Comparison of ENCODE assay signal across 25 cellular contexts in genomic region chr12:92721668-92722067, GRCh38. TPM values are rescaled to one million over a fixed set of nuclear protein-coding genes. Genes with fewer than 3 reads are reported as not detected.
"Had no signal": no experiment of that assay in that cellular context is flagged by ENCODE, and none has a peak within 500 bp of the region (broad histone marks: within the 10 kb centered on the region; RNA-seq: fewer than 3 reads in every experiment).

No MANE protein-coding gene starts in this region.

- H3K4me3 Mint-ChIP-seq: IgD-negative memory B cell had no signal

- DNase-seq: Kasumi-1, MM.1S, NCI-H1092 treated with DMSO at 0.1 percent for 48 hours, NCI-H1436, NCI-H187, NCI-H2029, NCI-H2081 treated with DMSO at 0.1 percent for 48 hours, NCI-H2171, NCI-H446, NCI-H510A, NCI-H524 treated with DMSO at 0.1 percent for 48 hours, NCI-H69, NCI-H774, SHP77 treated with DMSO at 0.1 percent for 48 hours, SJCRH30 had no signal

- H3K27me3 Mint-ChIP-seq: IgD-negative memory B cell had no signal

- FAIRE-seq: HTR-8/SVneo, K562 had no signal

- ATAC-seq: K562, Panc1, Right ventricle myocardium inferior, SK-N-SH treated with all-trans-retinoic acid at 6 μM for 48 hours had no signal

- H3K27ac Mint-ChIP-seq: IgD-negative memory B cell had no signal

- H3K4me3 ChIP-seq: K562, SJCRH30 had no signal

- H3K4me2 ChIP-seq: KMS-11 had no signal

- H3K36me3 ChIP-seq: SJCRH30 had no signal

- H3K4me1 ChIP-seq: SJCRH30 had no signal

- H3K9me3 ChIP-seq: SJCRH30 had no signal

- H3K27ac ChIP-seq: HL-60, KMS-11, RWPE1, SJCRH30 had no signal

- H3K9ac ChIP-seq: KMS-11 had no signal

- H3K27me3 ChIP-seq: SJCRH30 had no signal

RNA-seq across cellular contexts. Expression of gene PLEKHG7, which starts 18.9 kb away (rescaled TPM):
- total RNA-seq: K562, M059J, Right ventricle myocardium inferior, SJCRH30 had no signal
